Comparison of ENCODE assay signal across 1 cellular context in the genomic region with DNA sequence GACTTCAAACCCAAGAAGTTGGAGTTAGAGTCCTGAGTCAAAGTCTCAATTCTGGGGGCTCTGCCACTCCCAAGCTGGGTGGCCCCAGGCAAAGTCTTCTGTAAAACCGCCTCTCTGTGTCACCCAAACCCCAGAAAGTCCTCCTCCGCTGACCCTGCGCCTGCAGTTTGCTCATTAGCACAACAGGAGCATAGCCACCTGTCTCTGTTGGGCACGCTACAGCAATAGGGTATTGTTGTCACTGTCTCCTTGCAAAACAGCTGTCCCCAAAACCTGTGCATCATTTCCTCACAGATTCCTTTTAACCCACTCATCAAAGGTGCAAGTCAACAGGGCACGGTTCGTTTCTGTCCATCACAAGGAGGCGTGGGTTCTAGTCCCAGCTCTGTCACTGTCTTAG.
TF ChIP-seq lines count a peak whose summit lies in the region.

No MANE protein-coding gene starts in this region.

TF ChIP-seq in HCT116, 20 proteins besides CTCF, POLR2A, EP300 and RAD21 (continued from another document):
- TF ChIP-seq REST (IDR thresholded peaks at IDR 0.05; ENCODE audit: low read depth), result no peak
- TF ChIP-seq ELF1 (IDR thresholded peaks at IDR 0.05; ENCODE audit: borderline replicate concordance, low read depth), result no peak
- TF ChIP-seq ZFX (IDR thresholded peaks at IDR 0.05), result no peak
- TF ChIP-seq SIN3A (IDR thresholded peaks at IDR 0.05; ENCODE audit: low read depth), result no peak
- no peak for TF ChIP-seq SRF (IDR thresholded peaks at IDR 0.05; ENCODE audit: low read depth)
- TF ChIP-seq SP1 (IDR thresholded peaks at IDR 0.05; ENCODE audit: low read depth), result no peak
- TF ChIP-seq EGR1 (IDR thresholded peaks at IDR 0.05; ENCODE audit: low read depth), result no peak
- no peak for TF ChIP-seq ZBTB33 (IDR thresholded peaks at IDR 0.05; ENCODE audit: extremely low read depth, insufficient replicate concordance, low read length)
